In genomic region chr2:46499392-46499785, GRCh38 we compare ENCODE assay signal across 10 cellular contexts. TPM values are rescaled to one million over a fixed set of nuclear protein-coding genes. Genes with fewer than 3 reads are reported as not detected.
DNase-seq lines count a peak whose midpoint lies in the region; ATAC-seq, FAIRE-seq and TF ChIP-seq lines count a peak whose summit lies in the region.
"Had no signal": no experiment of that assay in that cellular context is flagged by ENCODE, and none has a peak within 500 bp of the region (broad histone marks: within the 10 kb centered on the region; RNA-seq: fewer than 3 reads in every experiment).

No MANE protein-coding gene starts in this region.

- peak overlapping the region; percentile 87 for H3K4me3 Mint-ChIP-seq in activated CD8-positive, alpha-beta T cell treated with anti-CD3 and anti-CD28 coated beads for 36 hours

- no peaks in the 10 kb centered on the region for H3K36me3 Mint-ChIP-seq in activated CD8-positive, alpha-beta T cell treated with anti-CD3 and anti-CD28 coated beads for 36 hours (ENCODE audit: low read depth)

- CTCF ChIA-PET in activated CD8-positive, alpha-beta T cell treated with anti-CD3 and anti-CD28 coated beads for 36 hours (lab: Charles Lee), result no interaction called here

- H3K27me3 ChIP-seq in H7 (ENCODE audit: control insufficient read depth, insufficient read depth, low read length), result peaks cover 20% of the 10 kb centered on the region
- H3K27me3 ChIP-seq in right atrium auricular region, result no peaks in the 10 kb centered on the region
- H3K27me3 ChIP-seq in skeletal muscle satellite cell (ENCODE audit: control insufficient read depth, insufficient read depth, low read length), result peaks cover 2% of the 10 kb centered on the region

- TF ChIP-seq CTCF in activated CD8-positive, alpha-beta T cell treated with anti-CD3 and anti-CD28 coated beads for 36 hours (IDR thresholded peaks at IDR 0.05), result no peak
- TF ChIP-seq CTCF in right atrium auricular region (IDR thresholded peaks at IDR 0.05), result no peak

- H3K9ac ChIP-seq in skeletal muscle satellite cell (ENCODE audit: low read depth, low read length), result peak overlapping the region; percentile 48

- H3K4me1 ChIP-seq in right atrium auricular region (peaks cover 0 to 12% of the 10 kb centered on the region in 2 donors), skeletal muscle satellite cell (ENCODE audit: control insufficient read depth, insufficient read depth, low read length) (no peaks in the 10 kb centered on the region)

- ATAC-seq in activated CD8-positive, alpha-beta T cell treated with anti-CD3 and anti-CD28 coated beads for 36 hours, result no peak
- ATAC-seq in GM21737 (IDR thresholded peaks at IDR 0.05; ENCODE audit: unreplicated experiment), result no peak

- H3K36me3 ChIP-seq in H7 (replicated peaks; ENCODE audit: control insufficient read depth, insufficient read depth, low read length) (no peaks in the 10 kb centered on the region), right atrium auricular region (no peaks in the 10 kb centered on the region), skeletal muscle satellite cell (ENCODE audit: insufficient read depth, low read length) (no peaks in the 10 kb centered on the region)

- H3K27me3 Mint-ChIP-seq in activated CD8-positive, alpha-beta T cell treated with anti-CD3 and anti-CD28 coated beads for 36 hours, result peaks cover 6% of the 10 kb centered on the region

- no peak for FAIRE-seq in frontal cortex (lab: Jason Lieb, UNC)

- DNase-seq in H7 (no peak), right atrium auricular region (ENCODE audit: low spot score) (no peak), HCEC 1CT (no peak), frontal cortex (ENCODE audit: low spot score in 2 of 2) (no peak), HT-29 (ENCODE audit: low spot score) (no peak)
- DNase-seq in activated CD8-positive, alpha-beta T cell treated with anti-CD3 and anti-CD28 coated beads for 36 hours, result no peak

- peaks cover 2% of the 10 kb centered on the region for H3K4me1 Mint-ChIP-seq in activated CD8-positive, alpha-beta T cell treated with anti-CD3 and anti-CD28 coated beads for 36 hours (ENCODE audit: low read depth)

- no peaks in the 10 kb centered on the region for H3K9me3 Mint-ChIP-seq in activated CD8-positive, alpha-beta T cell treated with anti-CD3 and anti-CD28 coated beads for 36 hours

- H3K9me3 ChIP-seq in right atrium auricular region (no peaks in the 10 kb centered on the region), skeletal muscle satellite cell (replicated peaks; ENCODE audit: low read length) (no peaks in the 10 kb centered on the region)

- POLR2A ChIA-PET in activated CD8-positive, alpha-beta T cell treated with anti-CD3 and anti-CD28 coated beads for 36 hours (lab: Charles Lee), result no interaction called here

- intact Hi-C loops in activated CD8-positive, alpha-beta T cell treated with anti-CD3 and anti-CD28 coated beads for 36 hours (cut with micrococcal nuclease), result no loop called here

- peak overlapping the region; percentile 67 for H3K4me3 ChIP-seq in H7 (ENCODE audit: insufficient read depth, low read depth, low read length)
- H3K4me3 ChIP-seq in right atrium auricular region, result peak overlapping the region; percentile 41 to 61
- peak overlapping the region; percentile 72 for H3K4me3 ChIP-seq in skeletal muscle satellite cell (ENCODE audit: low read length)

- peak overlapping the region; percentile 85 for H3K4me2 ChIP-seq in skeletal muscle satellite cell (ENCODE audit: low read length)

- H3K27ac ChIP-seq in right atrium auricular region, result peak overlapping the region; percentile 83 to 86

- H3K27ac Mint-ChIP-seq in activated CD8-positive, alpha-beta T cell treated with anti-CD3 and anti-CD28 coated beads for 36 hours, result peak overlapping the region; percentile 39

RNA-seq across cellular contexts. Expression of gene TMEM247, which starts 20.0 kb away (rescaled TPM):
- total RNA-seq in H7 (2014; rRNA removed; shearing (Covaris generic)), result not detected in 2 replicates
- total RNA-seq in activated CD8-positive, alpha-beta T cell treated with anti-CD3 and anti-CD28 coated beads for 36 hours, result not detected
- not detected for total RNA-seq in right atrium auricular region
- total RNA-seq in skeletal muscle satellite cell (2012; rRNA removed), result not detected in 2 replicates
- not detected for total RNA-seq in frontal cortex
- total RNA-seq in HT-29 (2014; rRNA removed; shearing (Covaris generic)), result not detected in 2 replicates
- total RNA-seq: myocyte; T-helper 1 cell treated with Interleukin-12 subunit alpha and Interleukin-12 subunit beta and Interleukin-4 antibody, amounts not matched to agents 30 ng/mL and 1 ng/mL, for 36 hours had no signal

RNA-seq across cellular contexts. Expression of gene RHOQ, which starts 42.9 kb away (rescaled TPM):
- total RNA-seq in H7 (2014; rRNA removed; shearing (Covaris generic)), result 25.7 and 40.4 TPM in 2 replicates
- total RNA-seq in activated CD8-positive, alpha-beta T cell treated with anti-CD3 and anti-CD28 coated beads for 36 hours, result 10 to 100 TPM; 14.0 to 15.0 TPM
- total RNA-seq in right atrium auricular region, result 100 to 1,000 TPM; 127 to 132 TPM
- 71.0 and 73.8 TPM in 2 replicates for total RNA-seq in skeletal muscle satellite cell (2012; rRNA removed)
- total RNA-seq in frontal cortex, result 16.7 TPM
- total RNA-seq in HT-29 (2014; rRNA removed; shearing (Covaris generic)), result 8.4 and 8.5 TPM in 2 replicates

RNA-seq across cellular contexts. Expression of gene ATP6V1E2, which starts 43.0 kb away (rescaled TPM):
- 8.4 and 9.4 TPM in 2 replicates for total RNA-seq in H7 (2014; rRNA removed; shearing (Covaris generic))
- total RNA-seq in activated CD8-positive, alpha-beta T cell treated with anti-CD3 and anti-CD28 coated beads for 36 hours, result 1 to 10 TPM; 6.3 to 6.8 TPM
- 1 to 10 TPM; 4.9 to 6.6 TPM for total RNA-seq in right atrium auricular region
- 2.4 and 3.5 TPM in 2 replicates for total RNA-seq in skeletal muscle satellite cell (2012; rRNA removed)
- 6.1 TPM for total RNA-seq in frontal cortex
- total RNA-seq in HT-29 (2014; rRNA removed; shearing (Covaris generic)), result 0.83 and 1.3 TPM in 2 replicates
